In the genomic region with DNA sequence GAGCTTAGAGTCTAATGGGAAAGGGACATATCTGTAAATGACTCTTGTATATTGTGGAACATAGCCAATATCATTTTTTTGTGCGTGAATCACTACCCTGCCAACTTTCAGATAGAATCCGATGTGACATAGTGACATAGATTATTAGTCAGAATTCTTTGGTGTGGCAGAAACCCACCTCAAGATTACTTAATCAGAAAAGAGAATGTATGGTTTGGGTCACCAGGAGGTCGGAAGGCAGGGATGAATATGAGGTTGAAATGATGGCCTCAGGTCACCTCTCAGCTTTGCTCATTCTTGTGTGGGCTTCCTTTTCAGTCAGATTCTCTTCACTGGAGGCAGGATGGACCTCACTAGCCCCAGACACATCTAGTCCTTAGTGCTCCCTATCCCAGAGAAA, we compare ENCODE assay signal across 1 cellular context.
A peak's percentile ranks its signal among the peaks of the same experiment; 100 is the strongest.
TF ChIP-seq lines count a peak whose summit lies in the region.

No MANE protein-coding gene starts in this region.

TF ChIP-seq in SK-N-SH, 30 proteins besides CTCF, POLR2A, EP300 and RAD21 (continued from another document):
- TF ChIP-seq, protein P1, sequence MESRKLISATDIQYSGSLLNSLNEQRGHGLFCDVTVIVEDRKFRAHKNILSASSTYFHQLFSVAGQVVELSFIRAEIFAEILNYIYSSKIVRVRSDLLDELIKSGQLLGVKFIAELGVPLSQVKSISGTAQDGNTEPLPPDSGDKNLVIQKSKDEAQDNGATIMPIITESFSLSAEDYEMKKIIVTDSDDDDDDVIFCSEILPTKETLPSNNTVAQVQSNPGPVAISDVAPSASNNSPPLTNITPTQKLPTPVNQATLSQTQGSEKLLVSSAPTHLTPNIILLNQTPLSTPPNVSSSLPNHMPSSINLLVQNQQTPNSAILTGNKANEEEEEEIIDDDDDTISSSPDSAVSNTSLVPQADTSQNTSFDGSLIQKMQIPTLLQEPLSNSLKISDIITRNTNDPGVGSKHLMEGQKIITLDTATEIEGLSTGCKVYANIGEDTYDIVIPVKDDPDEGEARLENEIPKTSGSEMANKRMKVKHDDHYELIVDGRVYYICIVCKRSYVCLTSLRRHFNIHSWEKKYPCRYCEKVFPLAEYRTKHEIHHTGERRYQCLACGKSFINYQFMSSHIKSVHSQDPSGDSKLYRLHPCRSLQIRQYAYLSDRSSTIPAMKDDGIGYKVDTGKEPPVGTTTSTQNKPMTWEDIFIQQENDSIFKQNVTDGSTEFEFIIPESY (IDR thresholded peaks at IDR 0.05; ENCODE audit: borderline replicate concordance, low read depth), result no peak
- TF ChIP-seq, protein P2, sequence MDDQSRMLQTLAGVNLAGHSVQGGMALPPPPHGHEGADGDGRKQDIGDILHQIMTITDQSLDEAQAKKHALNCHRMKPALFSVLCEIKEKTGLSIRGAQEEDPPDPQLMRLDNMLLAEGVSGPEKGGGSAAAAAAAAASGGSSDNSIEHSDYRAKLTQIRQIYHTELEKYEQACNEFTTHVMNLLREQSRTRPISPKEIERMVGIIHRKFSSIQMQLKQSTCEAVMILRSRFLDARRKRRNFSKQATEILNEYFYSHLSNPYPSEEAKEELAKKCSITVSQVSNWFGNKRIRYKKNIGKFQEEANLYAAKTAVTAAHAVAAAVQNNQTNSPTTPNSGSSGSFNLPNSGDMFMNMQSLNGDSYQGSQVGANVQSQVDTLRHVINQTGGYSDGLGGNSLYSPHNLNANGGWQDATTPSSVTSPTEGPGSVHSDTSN (IDR thresholded peaks at IDR 0.05), result peak; percentile 78
- TF ChIP-seq MEF2A (IDR thresholded peaks at IDR 0.05; ENCODE audit: borderline replicate concordance, low read depth) (no peak), YY1 (IDR thresholded peaks at IDR 0.05; ENCODE audit: low read depth) (no peak), JUND (IDR thresholded peaks at IDR 0.05) (peak; percentile 36; the same call in 1 of the 2 replicates), RCOR1 (IDR thresholded peaks at IDR 0.05; ENCODE audit: low read length) (no peak), POLR2AphosphoS5 (IDR thresholded peaks at IDR 0.05; ENCODE audit: low read depth, low read length) (peak; percentile 32; the same call in 1 of the 2 replicates), TEAD4 (IDR thresholded peaks at IDR 0.05; ENCODE audit: borderline replicate concordance, insufficient read depth) (no peak)
- TF ChIP-seq, protein P3, sequence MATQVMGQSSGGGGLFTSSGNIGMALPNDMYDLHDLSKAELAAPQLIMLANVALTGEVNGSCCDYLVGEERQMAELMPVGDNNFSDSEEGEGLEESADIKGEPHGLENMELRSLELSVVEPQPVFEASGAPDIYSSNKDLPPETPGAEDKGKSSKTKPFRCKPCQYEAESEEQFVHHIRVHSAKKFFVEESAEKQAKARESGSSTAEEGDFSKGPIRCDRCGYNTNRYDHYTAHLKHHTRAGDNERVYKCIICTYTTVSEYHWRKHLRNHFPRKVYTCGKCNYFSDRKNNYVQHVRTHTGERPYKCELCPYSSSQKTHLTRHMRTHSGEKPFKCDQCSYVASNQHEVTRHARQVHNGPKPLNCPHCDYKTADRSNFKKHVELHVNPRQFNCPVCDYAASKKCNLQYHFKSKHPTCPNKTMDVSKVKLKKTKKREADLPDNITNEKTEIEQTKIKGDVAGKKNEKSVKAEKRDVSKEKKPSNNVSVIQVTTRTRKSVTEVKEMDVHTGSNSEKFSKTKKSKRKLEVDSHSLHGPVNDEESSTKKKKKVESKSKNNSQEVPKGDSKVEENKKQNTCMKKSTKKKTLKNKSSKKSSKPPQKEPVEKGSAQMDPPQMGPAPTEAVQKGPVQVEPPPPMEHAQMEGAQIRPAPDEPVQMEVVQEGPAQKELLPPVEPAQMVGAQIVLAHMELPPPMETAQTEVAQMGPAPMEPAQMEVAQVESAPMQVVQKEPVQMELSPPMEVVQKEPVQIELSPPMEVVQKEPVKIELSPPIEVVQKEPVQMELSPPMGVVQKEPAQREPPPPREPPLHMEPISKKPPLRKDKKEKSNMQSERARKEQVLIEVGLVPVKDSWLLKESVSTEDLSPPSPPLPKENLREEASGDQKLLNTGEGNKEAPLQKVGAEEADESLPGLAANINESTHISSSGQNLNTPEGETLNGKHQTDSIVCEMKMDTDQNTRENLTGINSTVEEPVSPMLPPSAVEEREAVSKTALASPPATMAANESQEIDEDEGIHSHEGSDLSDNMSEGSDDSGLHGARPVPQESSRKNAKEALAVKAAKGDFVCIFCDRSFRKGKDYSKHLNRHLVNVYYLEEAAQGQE (IDR thresholded peaks at IDR 0.05; ENCODE audit: low read depth, low read length), result no peak
- TF ChIP-seq, protein P4, sequence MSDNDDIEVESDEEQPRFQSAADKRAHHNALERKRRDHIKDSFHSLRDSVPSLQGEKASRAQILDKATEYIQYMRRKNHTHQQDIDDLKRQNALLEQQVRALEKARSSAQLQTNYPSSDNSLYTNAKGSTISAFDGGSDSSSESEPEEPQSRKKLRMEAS (IDR thresholded peaks at IDR 0.05; ENCODE audit: low read depth), result no peak
- TF ChIP-seq, protein P5, sequence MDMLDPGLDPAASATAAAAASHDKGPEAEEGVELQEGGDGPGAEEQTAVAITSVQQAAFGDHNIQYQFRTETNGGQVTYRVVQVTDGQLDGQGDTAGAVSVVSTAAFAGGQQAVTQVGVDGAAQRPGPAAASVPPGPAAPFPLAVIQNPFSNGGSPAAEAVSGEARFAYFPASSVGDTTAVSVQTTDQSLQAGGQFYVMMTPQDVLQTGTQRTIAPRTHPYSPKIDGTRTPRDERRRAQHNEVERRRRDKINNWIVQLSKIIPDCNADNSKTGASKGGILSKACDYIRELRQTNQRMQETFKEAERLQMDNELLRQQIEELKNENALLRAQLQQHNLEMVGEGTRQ (IDR thresholded peaks at IDR 0.05; ENCODE audit: borderline replicate concordance, low read depth, low read length), result no peak
- TF ChIP-seq, protein P6, sequence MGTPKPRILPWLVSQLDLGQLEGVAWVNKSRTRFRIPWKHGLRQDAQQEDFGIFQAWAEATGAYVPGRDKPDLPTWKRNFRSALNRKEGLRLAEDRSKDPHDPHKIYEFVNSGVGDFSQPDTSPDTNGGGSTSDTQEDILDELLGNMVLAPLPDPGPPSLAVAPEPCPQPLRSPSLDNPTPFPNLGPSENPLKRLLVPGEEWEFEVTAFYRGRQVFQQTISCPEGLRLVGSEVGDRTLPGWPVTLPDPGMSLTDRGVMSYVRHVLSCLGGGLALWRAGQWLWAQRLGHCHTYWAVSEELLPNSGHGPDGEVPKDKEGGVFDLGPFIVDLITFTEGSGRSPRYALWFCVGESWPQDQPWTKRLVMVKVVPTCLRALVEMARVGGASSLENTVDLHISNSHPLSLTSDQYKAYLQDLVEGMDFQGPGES (IDR thresholded peaks at IDR 0.05; ENCODE audit: low read depth, low read length), result no peak
